Comparison of ENCODE assay signal across 1 cellular context in genomic region chr7:74269757-74270277, GRCh38.
TF ChIP-seq lines count a peak whose summit lies in the region.

No MANE protein-coding gene starts in this region.

TF ChIP-seq in K562, 482 proteins besides CTCF, POLR2A, EP300 and RAD21 (continued from another document):
- TF ChIP-seq ZBTB26 (CRISPR knock-in tag; IDR thresholded peaks at IDR 0.05), result no peak
- no peak for TF ChIP-seq ZNF76 (CRISPR knock-in tag; IDR thresholded peaks at IDR 0.05; ENCODE audit: borderline replicate concordance)
- no peak for TF ChIP-seq NFRKB (IDR thresholded peaks at IDR 0.05; ENCODE audit: low read depth)
- peak; percentile 47 for TF ChIP-seq EGR1 (conservative IDR thresholded peaks at IDR 0.05)
- no peak for TF ChIP-seq HNRNPLL (IDR thresholded peaks at IDR 0.05; ENCODE audit: low read depth, low read length, poor library complexity, severe bottlenecking)
- no peak for TF ChIP-seq BCOR (IDR thresholded peaks at IDR 0.05)
- TF ChIP-seq CBX5 (IDR thresholded peaks at IDR 0.05; ENCODE audit: borderline replicate concordance, low read depth), result no peak
- TF ChIP-seq HLTF (IDR thresholded peaks at IDR 0.05), result no peak
- no peak for TF ChIP-seq ATF2 (CRISPR knock-in tag; IDR thresholded peaks at IDR 0.05)
- TF ChIP-seq PKNOX1 (IDR thresholded peaks at IDR 0.05), result peak; percentile 63; the same call in 1 of the 2 replicates
- no peak for TF ChIP-seq RFX5 (IDR thresholded peaks at IDR 0.05; ENCODE audit: low read depth, low read length)
- TF ChIP-seq HIVEP1 (CRISPR knock-in tag; IDR thresholded peaks at IDR 0.05), result no peak
- TF ChIP-seq PRMT5 (CRISPR knock-in tag; IDR thresholded peaks at IDR 0.05), result no peak
- no peak for TF ChIP-seq YY1 (IDR thresholded peaks at IDR 0.05; ENCODE audit: borderline replicate concordance in 1 of 3, control insufficient read depth in 1 of 3, extremely low read depth in 1 of 3, insufficient read depth in 3 of 3, insufficient read length in 1 of 3, insufficient replicate concordance in 2 of 3, low read depth in 1 of 3, low read length in 2 of 3)
- no peak for TF ChIP-seq PREB (CRISPR knock-in tag; IDR thresholded peaks at IDR 0.05)
- no peak for TF ChIP-seq ZNF23 (CRISPR knock-in tag; IDR thresholded peaks at IDR 0.05)
- no peak for TF ChIP-seq GTF2A2 (tag; IDR thresholded peaks at IDR 0.05)
- no peak for TF ChIP-seq BACH1 (tag; IDR thresholded peaks at IDR 0.05)
- no peak for TF ChIP-seq CXXC5 (CRISPR knock-in tag; IDR thresholded peaks at IDR 0.05)
- no peak for TF ChIP-seq SFPQ (IDR thresholded peaks at IDR 0.05; ENCODE audit: low read depth, low read length)
- no peak for TF ChIP-seq ZNF699 (CRISPR knock-in tag; IDR thresholded peaks at IDR 0.05; ENCODE audit: insufficient replicate concordance)
- no peak for TF ChIP-seq SAP30 (IDR thresholded peaks at IDR 0.05; ENCODE audit: borderline replicate concordance, insufficient read depth, low read depth, low read length, poor library complexity, severe bottlenecking)
- TF ChIP-seq FOXK1 (CRISPR knock-in tag; IDR thresholded peaks at IDR 0.05; ENCODE audit: borderline replicate concordance), result no peak
- TF ChIP-seq ESRRA (IDR thresholded peaks at IDR 0.05; ENCODE audit: borderline replicate concordance, low read depth), result no peak
- TF ChIP-seq ZFP30 (CRISPR knock-in tag; IDR thresholded peaks at IDR 0.05; ENCODE audit: borderline replicate concordance), result no peak
- no peak for TF ChIP-seq ZFPM2 (CRISPR knock-in tag; IDR thresholded peaks at IDR 0.05)
- peak; percentile 15; the same call in 1 of the 2 replicates for TF ChIP-seq DPF2 (IDR thresholded peaks at IDR 0.05)
- TF ChIP-seq NR2C2 (CRISPR knock-in tag; IDR thresholded peaks at IDR 0.05), result no peak
- no peak for TF ChIP-seq NR2C2 (tag; IDR thresholded peaks at IDR 0.05)
- no peak for TF ChIP-seq MAFF (IDR thresholded peaks at IDR 0.05; ENCODE audit: low read length)
- TF ChIP-seq PCBP1 (IDR thresholded peaks at IDR 0.05; ENCODE audit: low read depth, low read length, poor library complexity, severe bottlenecking), result peak; percentile 82
- TF ChIP-seq ZBTB1 (CRISPR knock-in tag; IDR thresholded peaks at IDR 0.05; ENCODE audit: borderline replicate concordance, low read depth), result no peak
- 0 out of 2 replicates have a peak, but pooled peaks have one; percentile 17 for TF ChIP-seq HDAC2 (IDR thresholded peaks at IDR 0.05)
- TF ChIP-seq POLR2B (IDR thresholded peaks at IDR 0.05; ENCODE audit: low read depth, partially characterized antibody), result no peak
- TF ChIP-seq HDAC3 (IDR thresholded peaks at IDR 0.05; ENCODE audit: borderline replicate concordance, partially characterized antibody), result no peak
- no peak for TF ChIP-seq STAT5A (IDR thresholded peaks at IDR 0.05; ENCODE audit: borderline replicate concordance, low read length)
- no peak for TF ChIP-seq NFIX (CRISPR knock-in tag; IDR thresholded peaks at IDR 0.05; ENCODE audit: low read depth)
- TF ChIP-seq ZNF668 (CRISPR knock-in tag; IDR thresholded peaks at IDR 0.05), result no peak
- no peak for TF ChIP-seq KLF1 (tag; IDR thresholded peaks at IDR 0.05)
- peak in 1 of 2 experiments; percentile 73; a peak in 1 of 4 replicates for TF ChIP-seq TEAD1 (CRISPR knock-in tag; IDR thresholded peaks at IDR 0.05)
- no peak for TF ChIP-seq CCAR2 (IDR thresholded peaks at IDR 0.05; ENCODE audit: low read depth, low read length)
- no peak for TF ChIP-seq ZNF354B (CRISPR knock-in tag; IDR thresholded peaks at IDR 0.05)
- TF ChIP-seq FOXJ3 (CRISPR knock-in tag; IDR thresholded peaks at IDR 0.05), result no peak
- no peak for TF ChIP-seq MYBL2 (IDR thresholded peaks at IDR 0.05; ENCODE audit: low read depth)
- TF ChIP-seq MYBL2 (CRISPR knock-in tag; IDR thresholded peaks at IDR 0.05; ENCODE audit: borderline replicate concordance), result no peak
- TF ChIP-seq MEIS2 (IDR thresholded peaks at IDR 0.05; ENCODE audit: partially characterized antibody), result no peak
- no peak for TF ChIP-seq SIRT6 (IDR thresholded peaks at IDR 0.05; ENCODE audit: low read depth, low read length)
- no peak for TF ChIP-seq POU5F1 (IDR thresholded peaks at IDR 0.05; ENCODE audit: borderline replicate concordance, low read depth, low read length, partially characterized antibody)
- TF ChIP-seq MAFG (tag; conservative IDR thresholded peaks at IDR 0.05), result no peak
- no peak for TF ChIP-seq KLF10 (CRISPR knock-in tag; IDR thresholded peaks at IDR 0.05)
- no peak for TF ChIP-seq POLR2H (tag; IDR thresholded peaks at IDR 0.05; ENCODE audit: low read depth)
- peak; percentile 82 for TF ChIP-seq TFAP4 (CRISPR knock-in tag; IDR thresholded peaks at IDR 0.05; ENCODE audit: borderline replicate concordance)
- no peak for TF ChIP-seq HMG20B (CRISPR knock-in tag; IDR thresholded peaks at IDR 0.05)
- no peak for TF ChIP-seq TEAD2 (tag; IDR thresholded peaks at IDR 0.05)
- TF ChIP-seq STAT5B (CRISPR knock-in tag; IDR thresholded peaks at IDR 0.05), result no peak
- no peak for TF ChIP-seq REST (CRISPR knock-in tag; IDR thresholded peaks at IDR 0.05; ENCODE audit: low read depth)
